ENCODE assay signal across 23 cellular contexts in the genomic region with DNA sequence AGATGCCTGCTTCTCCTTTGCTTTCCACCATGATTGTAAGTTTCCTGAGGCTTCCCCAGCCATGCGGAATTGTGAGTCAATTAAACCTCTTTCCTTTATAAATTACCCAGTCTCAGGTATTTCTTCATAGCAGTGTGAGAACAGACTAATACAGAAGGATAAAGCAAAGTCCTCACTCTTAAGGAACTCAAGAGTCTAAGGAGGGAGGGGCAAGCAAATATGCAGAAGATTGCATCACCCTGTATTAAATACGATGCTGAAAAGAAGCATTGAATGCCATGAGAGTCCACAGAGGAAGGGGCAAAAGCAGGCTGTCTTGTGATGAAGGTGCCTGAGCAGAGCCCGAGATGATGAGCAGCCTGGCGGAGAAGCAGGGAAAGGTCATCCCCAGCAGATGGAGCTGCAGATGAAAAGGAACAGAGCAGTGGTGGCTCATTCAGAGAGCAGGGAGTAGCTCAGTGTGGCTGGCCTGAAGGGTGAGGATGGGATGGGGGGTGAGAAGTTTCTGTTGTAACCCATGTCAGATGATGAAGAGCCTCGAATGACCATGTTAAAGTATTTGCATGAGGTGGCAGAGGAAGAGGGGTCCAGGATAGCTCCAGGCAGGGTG. TPM values are rescaled to one million over a fixed set of nuclear protein-coding genes. Genes with fewer than 3 reads are reported as not detected.
A peak's percentile ranks its signal among the peaks of the same experiment; 100 is the strongest.
DNase-seq lines count a peak whose midpoint lies in the region; ATAC-seq and TF ChIP-seq lines count a peak whose summit lies in the region.
"Had no signal": no experiment of that assay in that cellular context is flagged by ENCODE, and none has a peak within 500 bp of the region (broad histone marks: within the 10 kb centered on the region; RNA-seq: fewer than 3 reads in every experiment).

No MANE protein-coding gene starts in this region.

- H3K4me2 ChIP-seq in neural progenitor cell, result no peak overlapping the region

- H3K27me3 Mint-ChIP-seq in neural progenitor cell (ENCODE audit: insufficient read depth, low read depth), result peaks cover 4% of the 10 kb centered on the region

- H3K4me3 ChIP-seq in WI38 (ENCODE audit: low read depth, low read length) (no peak overlapping the region), neural progenitor cell (no peak overlapping the region)
- H3K4me3 ChIP-seq: ascending aorta, gastroesophageal sphincter, sigmoid colon, transverse colon had no signal

- no peaks in the 10 kb centered on the region for H4K20me1 ChIP-seq in neural progenitor cell (ENCODE audit: low read depth)

- no peak overlapping the region for H3K27ac ChIP-seq in neural progenitor cell
- H3K27ac ChIP-seq: ascending aorta, gastroesophageal sphincter, sigmoid colon, transverse colon had no signal

- H3K36me3 ChIP-seq in neural progenitor cell, result no peaks in the 10 kb centered on the region
- H3K36me3 ChIP-seq: ascending aorta, gastroesophageal sphincter, sigmoid colon, transverse colon had no signal

- no peak overlapping the region for H2AFZ ChIP-seq in neural progenitor cell (replicated peaks)

- H3K4me1 Mint-ChIP-seq in neural progenitor cell, result peaks cover 14% of the 10 kb centered on the region
- H3K4me1 Mint-ChIP-seq: stimulated activated naive B cell treated with anti-CD40 and anti-IgM and Interleukin-4, amounts not matched to agents 10 μg/mL and 1 μg/mL and 100 μg/mL, for 72 hours; T-cell had no signal

- no peaks in the 10 kb centered on the region for H3K36me3 Mint-ChIP-seq in neural progenitor cell
- H3K36me3 Mint-ChIP-seq: naive thymus-derived CD8-positive, alpha-beta T cell; stimulated activated naive B cell treated with anti-CD40 and anti-IgM and Interleukin-4, amounts not matched to agents 10 μg/mL and 1 μg/mL and 100 μg/mL, for 72 hours; T-cell had no signal

- H3K4me1 ChIP-seq in neural progenitor cell, result peaks cover 17% of the 10 kb centered on the region
- H3K4me1 ChIP-seq: gastroesophageal sphincter, transverse colon had no signal

- DNase-seq in DMS53 (lab: John Stamatoyannopoulos, UW) (peak; percentile 10), DMS53 treated with DMSO at 0.1 percent for 48 hours (lab: John Stamatoyannopoulos, UW; ENCODE audit: unreplicated experiment) (no peak), HT1080 (ENCODE audit: low read depth) (peak; percentile 13), neural progenitor cell (ENCODE audit: low spot score) (no peak), Ammon's horn (ENCODE audit: low spot score) (no peak)
- DNase-seq: 8988T; activated naive CD4-positive, alpha-beta T cell treated with Interleukin-2 at 50 U/mL for 16 hours; DMS79 treated with DMSO at 0.1 percent for 48 hours; KBM-7; mesenchymal stem cell; naive thymus-derived CD8-positive, alpha-beta T cell; NCI-H1092; NCI-H2029 treated with DMSO at 0.1 percent for 48 hours; sigmoid colon; stimulated activated naive B cell treated with anti-CD40 and anti-IgM and Interleukin-4, amounts not matched to agents 10 μg/mL and 1 μg/mL and 100 μg/mL, for 72 hours; T-cell; transverse colon had no signal

- ATAC-seq in GM18505 (IDR thresholded peaks at IDR 0.05; ENCODE audit: unreplicated experiment) (no peak), GM18867 (IDR thresholded peaks at IDR 0.05; ENCODE audit: unreplicated experiment) (no peak)
- ATAC-seq: gastroesophageal sphincter; naive thymus-derived CD8-positive, alpha-beta T cell; stimulated activated naive B cell treated with anti-CD40 and anti-IgM and Interleukin-4, amounts not matched to agents 10 μg/mL and 1 μg/mL and 100 μg/mL, for 72 hours; T-cell had no signal

- TF ChIP-seq CTCF in WI38 (IDR thresholded peaks at IDR 0.05; ENCODE audit: low read depth, low read length), result 0 out of 2 replicates have a peak, but pooled peaks have one; percentile 6
- TF ChIP-seq CTCF in neural progenitor cell (IDR thresholded peaks at IDR 0.05), result peak; percentile 6

- no peaks in the 10 kb centered on the region for H3K27me3 ChIP-seq in neural progenitor cell
- H3K27me3 ChIP-seq: ascending aorta, gastroesophageal sphincter, sigmoid colon, transverse colon had no signal

- no peaks in the 10 kb centered on the region for H3F3A ChIP-seq in neural progenitor cell (ENCODE audit: low read depth)

- no peaks in the 10 kb centered on the region for H3K79me2 ChIP-seq in neural progenitor cell (ENCODE audit: low read depth)

- no peaks in the 10 kb centered on the region for H3K9me3 ChIP-seq in neural progenitor cell (ENCODE audit: low read depth)
- H3K9me3 ChIP-seq: ascending aorta, gastroesophageal sphincter, sigmoid colon, transverse colon had no signal

- no peak overlapping the region for H3K4me3 Mint-ChIP-seq in neural progenitor cell
- H3K4me3 Mint-ChIP-seq: naive thymus-derived CD8-positive, alpha-beta T cell; stimulated activated naive B cell treated with anti-CD40 and anti-IgM and Interleukin-4, amounts not matched to agents 10 μg/mL and 1 μg/mL and 100 μg/mL, for 72 hours; T-cell had no signal

- no peak overlapping the region for H3K27ac Mint-ChIP-seq in neural progenitor cell
- H3K27ac Mint-ChIP-seq: naive thymus-derived CD8-positive, alpha-beta T cell; stimulated activated naive B cell treated with anti-CD40 and anti-IgM and Interleukin-4, amounts not matched to agents 10 μg/mL and 1 μg/mL and 100 μg/mL, for 72 hours; T-cell had no signal

- no peaks in the 10 kb centered on the region for H3K9me3 Mint-ChIP-seq in neural progenitor cell
- H3K9me3 Mint-ChIP-seq: naive thymus-derived CD8-positive, alpha-beta T cell; stimulated activated naive B cell treated with anti-CD40 and anti-IgM and Interleukin-4, amounts not matched to agents 10 μg/mL and 1 μg/mL and 100 μg/mL, for 72 hours; T-cell had no signal

- TF ChIP-seq POLR2A in GM18505 (IDR thresholded peaks at IDR 0.05; ENCODE audit: borderline replicate concordance, extremely low read depth, insufficient read depth, insufficient read length), result no peak

- H3K9ac ChIP-seq in neural progenitor cell, result no peak overlapping the region

RNA-seq across cellular contexts. Expression of a gene that starts 6.3 kb away (rescaled TPM):
- 0.11 TPM in 1 of 2 replicates, not detected in the other for total RNA-seq in HT1080 (2014; rRNA removed; shearing (Covaris generic))
- polyA plus RNA-seq in HT1080 (2015; cell fraction: cytosol; rRNA removed), result 0.27 and 0.31 TPM in 2 replicates
- polyA plus RNA-seq in HT1080 (2015; cell fraction: nucleus; rRNA removed), result not detected in 2 replicates
- total RNA-seq in neural progenitor cell (ENCODE audit: low replicate concordance), result not detected in 2 replicates
- total RNA-seq: ascending aorta; gastroesophageal sphincter; naive thymus-derived CD8-positive, alpha-beta T cell; sigmoid colon; T-cell; transverse colon had no signal
- polyA plus RNA-seq: esophagus; naive thymus-derived CD8-positive, alpha-beta T cell; sigmoid colon had no signal

Comparison
In these comparisons a context has a peak if more than half of its experiments do, and no peak if none do; other contexts are left out.
1. DNase-seq: peak in DMS53 (single experiment) and HT1080 (single experiment); none in DMS53 treated with DMSO at 0.1 percent for 48 hours (single experiment), neural progenitor cell (single experiment) and Ammon's horn (single experiment).